Comparison of ENCODE assay signal across 1 cellular context in genomic region chr2:27075219-27075871, GRCh38.
TF ChIP-seq lines count a peak whose summit lies in the region.

No MANE protein-coding gene starts in this region.

TF ChIP-seq in HEK293, 187 proteins besides CTCF, POLR2A, EP300 and RAD21:
- TF ChIP-seq ZNF214 (tag by site-specific recombination; IDR thresholded peaks at IDR 0.05; ENCODE audit: borderline replicate concordance) (no peak), WT1 (tag by site-specific recombination; IDR thresholded peaks at IDR 0.05) (no peak), ZBTB17 (tag by site-specific recombination; IDR thresholded peaks at IDR 0.05) (peak; percentile 26), ZNF391 (tag by site-specific recombination; IDR thresholded peaks at IDR 0.05; ENCODE audit: borderline replicate concordance, low read depth) (no peak), ZBTB48 (tag by site-specific recombination; IDR thresholded peaks at IDR 0.05) (peak; percentile 32; the same call in 1 of the 2 replicates), ZNF292 (tag by site-specific recombination; IDR thresholded peaks at IDR 0.05; ENCODE audit: borderline replicate concordance, low read depth) (no peak), ZNF248 (tag by site-specific recombination; IDR thresholded peaks at IDR 0.05) (no peak), ZNF175 (tag by site-specific recombination; IDR thresholded peaks at IDR 0.05) (no peak), KLF16 (tag by site-specific recombination; IDR thresholded peaks at IDR 0.05) (no peak), ZIC2 (tag by site-specific recombination; IDR thresholded peaks at IDR 0.05) (no peak)
- TF ChIP-seq, protein P1, sequence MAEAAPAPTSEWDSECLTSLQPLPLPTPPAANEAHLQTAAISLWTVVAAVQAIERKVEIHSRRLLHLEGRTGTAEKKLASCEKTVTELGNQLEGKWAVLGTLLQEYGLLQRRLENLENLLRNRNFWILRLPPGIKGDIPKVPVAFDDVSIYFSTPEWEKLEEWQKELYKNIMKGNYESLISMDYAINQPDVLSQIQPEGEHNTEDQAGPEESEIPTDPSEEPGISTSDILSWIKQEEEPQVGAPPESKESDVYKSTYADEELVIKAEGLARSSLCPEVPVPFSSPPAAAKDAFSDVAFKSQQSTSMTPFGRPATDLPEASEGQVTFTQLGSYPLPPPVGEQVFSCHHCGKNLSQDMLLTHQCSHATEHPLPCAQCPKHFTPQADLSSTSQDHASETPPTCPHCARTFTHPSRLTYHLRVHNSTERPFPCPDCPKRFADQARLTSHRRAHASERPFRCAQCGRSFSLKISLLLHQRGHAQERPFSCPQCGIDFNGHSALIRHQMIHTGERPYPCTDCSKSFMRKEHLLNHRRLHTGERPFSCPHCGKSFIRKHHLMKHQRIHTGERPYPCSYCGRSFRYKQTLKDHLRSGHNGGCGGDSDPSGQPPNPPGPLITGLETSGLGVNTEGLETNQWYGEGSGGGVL (tag by site-specific recombination; IDR thresholded peaks at IDR 0.05), result 0 out of 2 replicates have a peak, but pooled peaks have one; percentile 38
TF ChIP-seq in HEK293: peak in this region for 3.
